In the genomic region with DNA sequence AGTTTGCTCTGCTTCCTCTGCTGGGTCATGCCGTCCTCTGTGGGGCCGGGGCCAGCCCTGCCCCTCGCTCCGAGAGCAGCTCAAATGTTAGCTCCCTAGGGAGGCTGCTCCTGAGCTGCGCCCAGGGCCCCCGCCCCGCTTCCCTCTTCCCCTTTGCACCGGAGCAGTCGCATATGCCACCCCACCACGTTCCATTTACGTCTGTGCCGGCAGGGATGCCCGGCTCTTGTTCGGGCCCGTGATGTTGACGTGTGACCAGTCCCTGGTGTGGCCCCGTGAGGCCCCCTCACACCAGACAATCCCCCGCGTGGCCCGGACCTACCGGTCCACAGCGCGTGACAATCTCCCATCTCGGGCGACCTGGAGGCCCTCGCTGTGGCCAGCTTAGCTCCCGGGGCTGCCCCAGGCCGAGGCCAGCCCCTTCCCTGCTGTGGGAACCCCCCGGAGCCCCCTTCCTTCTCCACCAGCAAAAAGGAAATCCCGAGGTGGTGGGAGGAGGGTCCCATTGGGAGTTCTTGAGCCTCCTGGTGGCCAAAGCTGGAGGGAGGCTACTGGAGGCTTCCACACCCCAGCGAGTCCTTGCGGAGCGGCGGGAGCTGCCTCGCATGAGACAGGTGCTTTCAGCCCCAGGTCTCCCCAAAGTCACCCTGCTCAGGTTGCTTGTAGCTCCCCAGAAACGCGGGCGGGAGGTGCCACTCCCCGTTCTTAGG, we compare ENCODE assay signal across 1 cellular context.
TF ChIP-seq lines count a peak whose summit lies in the region.

No MANE protein-coding gene starts in this region.

TF ChIP-seq in WTC11, 78 proteins besides CTCF, POLR2A, EP300 and RAD21 (continued from another document):
- TF ChIP-seq, protein P1, sequence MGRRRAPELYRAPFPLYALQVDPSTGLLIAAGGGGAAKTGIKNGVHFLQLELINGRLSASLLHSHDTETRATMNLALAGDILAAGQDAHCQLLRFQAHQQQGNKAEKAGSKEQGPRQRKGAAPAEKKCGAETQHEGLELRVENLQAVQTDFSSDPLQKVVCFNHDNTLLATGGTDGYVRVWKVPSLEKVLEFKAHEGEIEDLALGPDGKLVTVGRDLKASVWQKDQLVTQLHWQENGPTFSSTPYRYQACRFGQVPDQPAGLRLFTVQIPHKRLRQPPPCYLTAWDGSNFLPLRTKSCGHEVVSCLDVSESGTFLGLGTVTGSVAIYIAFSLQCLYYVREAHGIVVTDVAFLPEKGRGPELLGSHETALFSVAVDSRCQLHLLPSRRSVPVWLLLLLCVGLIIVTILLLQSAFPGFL (CRISPR knock-in tag; IDR thresholded peaks at IDR 0.05; ENCODE audit: borderline replicate concordance) = no peak
- TF ChIP-seq JUN (CRISPR knock-in tag; IDR thresholded peaks at IDR 0.05) (no peak), SMAD4 (CRISPR knock-in tag; IDR thresholded peaks at IDR 0.05) (no peak), ZNF396 (CRISPR knock-in tag; IDR thresholded peaks at IDR 0.05; ENCODE audit: borderline replicate concordance) (no peak), IRF2 (CRISPR knock-in tag; IDR thresholded peaks at IDR 0.05; ENCODE audit: borderline replicate concordance, low read depth) (no peak)
- TF ChIP-seq, protein P2, sequence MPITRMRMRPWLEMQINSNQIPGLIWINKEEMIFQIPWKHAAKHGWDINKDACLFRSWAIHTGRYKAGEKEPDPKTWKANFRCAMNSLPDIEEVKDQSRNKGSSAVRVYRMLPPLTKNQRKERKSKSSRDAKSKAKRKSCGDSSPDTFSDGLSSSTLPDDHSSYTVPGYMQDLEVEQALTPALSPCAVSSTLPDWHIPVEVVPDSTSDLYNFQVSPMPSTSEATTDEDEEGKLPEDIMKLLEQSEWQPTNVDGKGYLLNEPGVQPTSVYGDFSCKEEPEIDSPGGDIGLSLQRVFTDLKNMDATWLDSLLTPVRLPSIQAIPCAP (CRISPR knock-in tag; IDR thresholded peaks at IDR 0.05) = no peak
TF ChIP-seq in WTC11: peak in this region for 0.
